In the genomic region with DNA sequence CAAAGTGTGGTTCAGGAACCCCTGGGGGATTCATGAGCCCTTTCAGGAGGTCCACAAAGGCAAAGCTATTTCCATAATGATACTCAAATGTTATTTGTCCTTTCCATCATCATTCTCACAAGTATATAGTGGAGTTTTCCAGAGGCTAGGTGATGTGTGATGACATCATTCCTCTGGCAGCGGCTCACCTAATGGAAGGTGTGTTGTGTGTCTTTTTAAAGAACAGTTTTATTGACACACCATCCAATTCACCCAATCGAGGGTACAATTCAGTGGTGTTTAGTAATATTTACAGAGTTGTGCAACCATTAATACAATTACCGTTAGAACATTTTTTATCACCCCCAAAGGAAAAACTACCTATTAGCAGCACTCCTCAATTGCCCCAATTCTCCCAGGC, we compare ENCODE assay signal across 16 cellular contexts. TPM values are rescaled to one million over a fixed set of nuclear protein-coding genes. Genes with fewer than 3 reads are reported as not detected.
DNase-seq lines count a peak whose midpoint lies in the region; ATAC-seq, FAIRE-seq and TF ChIP-seq lines count a peak whose summit lies in the region.
"Had no signal": no experiment of that assay in that cellular context is flagged by ENCODE, and none has a peak within 500 bp of the region (broad histone marks: within the 10 kb centered on the region; RNA-seq: fewer than 3 reads in every experiment).

No MANE protein-coding gene starts in this region.

- no peaks in the 10 kb centered on the region for H3K9me2 ChIP-seq in OCI-LY7 (ENCODE audit: insufficient read depth, low read length)

- no peak for TF ChIP-seq RAD21 in HepG2 (CRISPR knock-in tag; IDR thresholded peaks at IDR 0.05)

- no peak for TF ChIP-seq CTCF in OCI-LY7 (conservative IDR thresholded peaks at IDR 0.05; ENCODE audit: low read length)
- no peak for TF ChIP-seq CTCF in HepG2 (CRISPR knock-in tag; IDR thresholded peaks at IDR 0.05)
- no peak for TF ChIP-seq CTCF in prostate gland (IDR thresholded peaks at IDR 0.05)

- no peak overlapping the region for H3K9ac ChIP-seq in BLaER1
- no peak overlapping the region for H3K9ac ChIP-seq in HepG2 (ENCODE audit: insufficient read depth, low read depth, low read length)
- H3K9ac ChIP-seq in trophoblast cell (ENCODE audit: low read length): no peak overlapping the region
- H3K9ac ChIP-seq: GM23248 had no signal

- H4K8ac ChIP-seq in trophoblast cell (ENCODE audit: low read depth, low read length): no peak overlapping the region

- H3K27me3 ChIP-seq in BLaER1: no peaks in the 10 kb centered on the region
- no peaks in the 10 kb centered on the region for H3K27me3 ChIP-seq in HepG2 (ENCODE audit: control insufficient read depth in 1 of 2, insufficient read depth in 2 of 2, low read length in 2 of 2)
- no peaks in the 10 kb centered on the region for H3K27me3 ChIP-seq in prostate gland (replicated peaks; ENCODE audit: insufficient read depth)
- H3K27me3 ChIP-seq in trophoblast cell (ENCODE audit: insufficient read depth, low read length): no peaks in the 10 kb centered on the region

- POLR2A ChIA-PET in OCI-LY7 (lab: Charles Lee) (interaction anchor here (0.7 kb wide), 1 partner anchor 49 kb away, joined by 4 read pairs; no protein-coding TSS in a partner anchor), HepG2 (lab: Yijun Ruan, JAX) (no interaction called here)

- in situ Hi-C loops in HepG2 (cut with HindIII; ENCODE audit: extremely low pct_ligation_motif_present, low pct_unique_long_range_greater_than_20kb): no loop called here

- H4K12ac ChIP-seq in trophoblast cell (ENCODE audit: low read depth, low read length): no peak overlapping the region

- H3K79me1 ChIP-seq in trophoblast cell (ENCODE audit: low read length): no peaks in the 10 kb centered on the region

- TF ChIP-seq EP300 in HepG2 (IDR thresholded peaks at IDR 0.05; ENCODE audit: low read depth in 2 of 2, low read length in 2 of 2) (no peak), HepG2 (CRISPR knock-in tag; IDR thresholded peaks at IDR 0.05; ENCODE audit: borderline replicate concordance) (no peak)

- H2BK12ac ChIP-seq in trophoblast cell (ENCODE audit: low read length): no peak overlapping the region

- CTCF ChIA-PET in OCI-LY7 (lab: Charles Lee; ENCODE audit: unreplicated experiment): interaction anchor here (0.7 kb wide), 1 partner anchor 249 kb away, joined by 5 read pairs; no protein-coding TSS in a partner anchor
- CTCF ChIA-PET in HepG2 (lab: Yijun Ruan, JAX; ENCODE audit: low intra/inter-chr PET ratio, low total read pairs): no interaction called here

- 75% methylated on average over 3 of the region's 3 CpGs for WGBS in HepG2 (ENCODE audit: low lambda C conversion rate)
- WGBS in prostate gland: 68% methylated on average over 3 of the region's 3 CpGs
- WGBS in trophoblast cell (ENCODE audit: extremely low coverage, insufficient coverage, insufficient read length): no CpG with 5 or more reads among the region's 3 CpGs

- H2AK5ac ChIP-seq in trophoblast cell (ENCODE audit: low read length): no peak overlapping the region

- H3K4ac ChIP-seq in trophoblast cell (ENCODE audit: low read depth, low read length): no peak overlapping the region

- BruUV-seq in OCI-LY7 (replicated peaks; lab: Mats Ljungman, UMichigan) (TSS peak; percentile 30), HepG2 (replicated peaks; lab: Mats Ljungman, UMichigan) (no TSS peak)

- H3K9me3 ChIP-seq in BLaER1 (no peaks in the 10 kb centered on the region), OCI-LY7 (ENCODE audit: low read length) (no peaks in the 10 kb centered on the region), HepG2 (ENCODE audit: low read length) (no peaks in the 10 kb centered on the region), prostate gland (no peaks in the 10 kb centered on the region), trophoblast cell (ENCODE audit: insufficient read depth, low read depth, low read length) (no peaks in the 10 kb centered on the region)

- no peak overlapping the region for H3K14ac ChIP-seq in trophoblast cell (ENCODE audit: low read length)

- H3K27ac ChIP-seq in BLaER1 (no peak overlapping the region), OCI-LY7 (ENCODE audit: low read depth, low read length, poor library complexity, severe bottlenecking) (no peak overlapping the region), HepG2 (ENCODE audit: extremely low read length, insufficient read depth, low read length) (no peak overlapping the region), prostate gland (peak overlapping the region; percentile 56 to 97), trophoblast cell (ENCODE audit: low read depth, low read length) (no peak overlapping the region)
- H3K27ac ChIP-seq: GM23248, HL-60 had no signal

- no peak overlapping the region for H3K23ac ChIP-seq in trophoblast cell (ENCODE audit: low read length)

- no peak overlapping the region for H4K91ac ChIP-seq in trophoblast cell (ENCODE audit: low read depth, low read length)

- no peak overlapping the region for H3K18ac ChIP-seq in trophoblast cell (ENCODE audit: low read length)

- no peaks in the 10 kb centered on the region for H3K79me2 ChIP-seq in OCI-LY7 (ENCODE audit: insufficient read depth, low read depth, low read length)
- H3K79me2 ChIP-seq in HepG2 (ENCODE audit: insufficient read depth, low read length): peaks cover 27% of the 10 kb centered on the region
- no peaks in the 10 kb centered on the region for H3K79me2 ChIP-seq in trophoblast cell (ENCODE audit: control insufficient read depth, insufficient read depth, low read length, poor library complexity)

- no peak for FAIRE-seq in HepG2 (lab: Jason Lieb, UNC)
- FAIRE-seq in GM12891 (lab: Jason Lieb, UNC): no peak
- FAIRE-seq: GM18507 had no signal

- H2BK120ac ChIP-seq in trophoblast cell (ENCODE audit: insufficient read depth, low read length, poor library complexity): no peak overlapping the region

- H2BK5ac ChIP-seq in trophoblast cell (ENCODE audit: low read depth, low read length, poor library complexity): no peak overlapping the region

- DNase-seq in OCI-LY7 (ENCODE audit: low spot score) (no peak), HepG2 (ENCODE audit: low spot score) (no peak), prostate gland (ENCODE audit: low spot score) (peak; percentile 47), trophoblast cell (no peak), GM12891 (ENCODE audit: insufficient read length, low spot score) (no peak)
- no peak for DNase-seq in stimulated activated CD8-positive, alpha-beta memory T cell treated with anti-CD3 and anti-CD28 coated beads, Interleukin-4, amount 100 ng/mL, for 48 hours
- DNase-seq: CD4-positive, CD25-positive, alpha-beta regulatory T cell; DMS53; GF-D8; GM23248; H9; KBM-7 had no signal

- TF ChIP-seq POLR2A in HepG2 (IDR thresholded peaks at IDR 0.05; ENCODE audit: insufficient read depth in 1 of 2, low read depth in 2 of 2, low read length in 2 of 2): no peak
- peak; percentile 10 for TF ChIP-seq POLR2A in prostate gland (IDR thresholded peaks at IDR 0.05)
- no peak for TF ChIP-seq POLR2A in GM12891 (IDR thresholded peaks at IDR 0.05; ENCODE audit: low read depth, low read length)

- intact Hi-C loops in OCI-LY7 (cut with micrococcal nuclease; ENCODE audit: unreplicated experiment) (no loop called here), HepG2 (cut with micrococcal nuclease; ENCODE audit: unreplicated experiment) (no loop called here), prostate gland (cut with DNase I) (no loop called here)

- H3K4me3 ChIP-seq in BLaER1: no peak overlapping the region
- no peak overlapping the region for H3K4me3 ChIP-seq in OCI-LY7 (ENCODE audit: low read depth, low read length, poor library complexity, severe bottlenecking)
- H3K4me3 ChIP-seq in HepG2 (replicated peaks in 1 of 3; ENCODE audit: insufficient read depth in 1 of 3, low read depth in 2 of 3, low read length in 3 of 3): no peak overlapping the region
- no peak overlapping the region for H3K4me3 ChIP-seq in prostate gland
- no peak overlapping the region for H3K4me3 ChIP-seq in trophoblast cell (ENCODE audit: low read depth, low read length)
- H3K4me3 ChIP-seq: GM23248 had no signal

- H3K4me2 ChIP-seq in BLaER1 (peak overlapping the region; percentile 27), OCI-LY7 (ENCODE audit: low read length) (no peak overlapping the region), HepG2 (ENCODE audit: low read depth, low read length) (no peak overlapping the region), trophoblast cell (ENCODE audit: low read length) (no peak overlapping the region)

- H3K36me3 ChIP-seq in BLaER1 (peaks cover 57% of the 10 kb centered on the region), OCI-LY7 (ENCODE audit: insufficient read depth, low read length) (peaks cover 67% of the 10 kb centered on the region), HepG2 (replicated peaks in 1 of 2; ENCODE audit: control insufficient read depth in 1 of 2, insufficient read depth in 2 of 2, low read length in 2 of 2) (peaks cover 19 to 72% of the 10 kb centered on the region in 2 experiments), prostate gland (no peaks in the 10 kb centered on the region), trophoblast cell (ENCODE audit: control insufficient read depth in 1 of 2, insufficient read depth in 2 of 2, low read length in 2 of 2) (peaks cover 18 to 26% of the 10 kb centered on the region in 2 experiments)

- H3K4me1 ChIP-seq in BLaER1 (peaks cover 17% of the 10 kb centered on the region), OCI-LY7 (ENCODE audit: insufficient read depth, low read length, poor library complexity, severe bottlenecking) (no peaks in the 10 kb centered on the region), HepG2 (ENCODE audit: insufficient read depth, low read length) (no peaks in the 10 kb centered on the region), prostate gland (replicated peaks) (peaks cover 3% of the 10 kb centered on the region), trophoblast cell (ENCODE audit: control insufficient read depth in 1 of 2, insufficient read depth in 2 of 2, low read length in 2 of 2) (no peaks in the 10 kb centered on the region)

- no peak for ATAC-seq in HepG2
- ATAC-seq in HG03354 (IDR thresholded peaks at IDR 0.05; ENCODE audit: poor library complexity, severe bottlenecking, unreplicated experiment): no peak

- H4K20me1 ChIP-seq in BLaER1 (no peaks in the 10 kb centered on the region), OCI-LY7 (ENCODE audit: insufficient read depth, low read length) (no peaks in the 10 kb centered on the region), HepG2 (ENCODE audit: insufficient read depth, low read length) (peaks cover 3% of the 10 kb centered on the region; the same call in 1 of the 2 replicates)

- H2AFZ ChIP-seq in OCI-LY7 (ENCODE audit: low read length) (no peak overlapping the region), HepG2 (ENCODE audit: low read length) (no peak overlapping the region), trophoblast cell (ENCODE audit: insufficient read depth, low read length, poor library complexity) (no peak overlapping the region)
- H2AFZ ChIP-seq: GM23248 had no signal

RNA-seq across cellular contexts. Expression of a gene that starts 9.7 kb away (rescaled TPM):
- total RNA-seq in OCI-LY7 (2014; rRNA removed; shearing (Covaris generic)): 63.7 and 70.6 TPM in 2 replicates
- total RNA-seq in OCI-LY7 (2022) (50.4 and 56.9 TPM in 2 replicates), HepG2 (2016; rRNA removed; fragmentation: Illumina TruSeq; extraction: Trizol) (203 and 266 TPM in 2 replicates), prostate gland (100 to 1,000 TPM; 160 to 318 TPM)
- total RNA-seq in HepG2 (2016; cell fraction: cytosol; rRNA removed; fragmentation: Illumina TruSeq; extraction: Trizol; ENCODE audit: low read depth): 49.6 and 52.9 TPM in 2 replicates
- total RNA-seq in HepG2 (2016; cell fraction: insoluble cytoplasmic fraction; rRNA removed; fragmentation: Illumina TruSeq; extraction: Trizol): 208 and 294 TPM in 2 replicates
- 63.3 and 63.6 TPM in 2 replicates for total RNA-seq in HepG2 (2016; cell fraction: membrane; rRNA removed; fragmentation: Illumina TruSeq; extraction: Trizol)
- total RNA-seq in HepG2 (2016; cell fraction: nucleus; rRNA removed; fragmentation: Illumina TruSeq; extraction: Trizol): 77.5 and 79.4 TPM in 2 replicates
- polyA plus RNA-seq in HepG2 (2011; rRNA removed): 80.9 and 86.9 TPM in 2 replicates
- 105 and 118 TPM in 2 replicates for polyA plus RNA-seq in HepG2 (2011; cell fraction: cytosol; rRNA removed)
- 34.7 and 37.4 TPM in 2 replicates for polyA plus RNA-seq in HepG2 (2011; cell fraction: nucleus; rRNA removed)
- 84.8 and 103 TPM in 2 replicates for polyA plus RNA-seq in HepG2 (2012)
- 42.6 and 48.8 TPM in 2 replicates for polyA plus RNA-seq in HepG2 (2016; cell fraction: cytosol; fragmentation: Illumina TruSeq; extraction: Trizol; ENCODE audit: low read depth)
- 258 and 291 TPM in 2 replicates for polyA plus RNA-seq in HepG2 (2016; cell fraction: insoluble cytoplasmic fraction; fragmentation: Illumina TruSeq; extraction: Trizol; ENCODE audit: low read depth)
- polyA plus RNA-seq in HepG2 (2016; cell fraction: membrane; fragmentation: Illumina TruSeq; extraction: Trizol; ENCODE audit: low read depth): 45.4 and 47.4 TPM in 2 replicates
- polyA plus RNA-seq in HepG2 (2016; cell fraction: nucleus; fragmentation: Illumina TruSeq; extraction: Trizol; ENCODE audit: insufficient read depth, low read depth): 98.0 and 99.6 TPM in 2 replicates
- polyA minus RNA-seq in HepG2 (2011; rRNA and poly(A)+ RNA removed; ENCODE audit: low replicate concordance): 77.2 and 87.3 TPM in 2 replicates
- polyA minus RNA-seq in HepG2 (2011; cell fraction: cytosol; rRNA and poly(A)+ RNA removed): 32.7 and 40.5 TPM in 2 replicates
- 42.8 and 50.6 TPM in 2 replicates for polyA minus RNA-seq in HepG2 (2011; cell fraction: nucleus; rRNA and poly(A)+ RNA removed)
- 79.6 and 80.2 TPM in 2 replicates for polyA plus RNA-seq in trophoblast cell (2013)
- polyA plus RNA-seq in GM12891 (2012; ENCODE audit: low read depth, missing spikeins): 53.0 TPM

RNA-seq across cellular contexts. Expression of a gene that starts 52.8 kb away (rescaled TPM):
- 18.4 and 21.4 TPM in 2 replicates for total RNA-seq in OCI-LY7 (2014; rRNA removed; shearing (Covaris generic))
- 26.0 and 31.2 TPM in 2 replicates for total RNA-seq in OCI-LY7 (2022)
- 13.0 and 13.8 TPM in 2 replicates for total RNA-seq in HepG2 (2016; rRNA removed; fragmentation: Illumina TruSeq; extraction: Trizol)
- total RNA-seq in HepG2 (2016; cell fraction: cytosol; rRNA removed; fragmentation: Illumina TruSeq; extraction: Trizol; ENCODE audit: low read depth): 2.3 TPM in 2 replicates
- total RNA-seq in HepG2 (2016; cell fraction: insoluble cytoplasmic fraction; rRNA removed; fragmentation: Illumina TruSeq; extraction: Trizol): 12.7 and 13.4 TPM in 2 replicates
- total RNA-seq in HepG2 (2016; cell fraction: membrane; rRNA removed; fragmentation: Illumina TruSeq; extraction: Trizol): 10.0 and 10.5 TPM in 2 replicates
- total RNA-seq in HepG2 (2016; cell fraction: nucleus; rRNA removed; fragmentation: Illumina TruSeq; extraction: Trizol): 8.9 and 10.9 TPM in 2 replicates
- 9.2 and 10.7 TPM in 2 replicates for polyA plus RNA-seq in HepG2 (2011; rRNA removed)
- 9.6 and 10.5 TPM in 2 replicates for polyA plus RNA-seq in HepG2 (2011; cell fraction: cytosol; rRNA removed)
- 17.8 and 18.3 TPM in 2 replicates for polyA plus RNA-seq in HepG2 (2011; cell fraction: nucleus; rRNA removed)
- polyA plus RNA-seq in HepG2 (2012): 10.9 and 11.2 TPM in 2 replicates
- 2.3 and 2.5 TPM in 2 replicates for polyA plus RNA-seq in HepG2 (2016; cell fraction: cytosol; fragmentation: Illumina TruSeq; extraction: Trizol; ENCODE audit: low read depth)
- polyA plus RNA-seq in HepG2 (2016; cell fraction: insoluble cytoplasmic fraction; fragmentation: Illumina TruSeq; extraction: Trizol; ENCODE audit: low read depth): 20.7 and 23.4 TPM in 2 replicates
- 10.0 and 10.7 TPM in 2 replicates for polyA plus RNA-seq in HepG2 (2016; cell fraction: membrane; fragmentation: Illumina TruSeq; extraction: Trizol; ENCODE audit: low read depth)
- polyA plus RNA-seq in HepG2 (2016; cell fraction: nucleus; fragmentation: Illumina TruSeq; extraction: Trizol; ENCODE audit: insufficient read depth, low read depth): 27.9 and 30.3 TPM in 2 replicates
- polyA minus RNA-seq in HepG2 (2011; rRNA and poly(A)+ RNA removed; ENCODE audit: low replicate concordance): 11.5 and 20.5 TPM in 2 replicates
- 7.7 and 8.4 TPM in 2 replicates for polyA minus RNA-seq in HepG2 (2011; cell fraction: cytosol; rRNA and poly(A)+ RNA removed)
- 7.7 and 8.5 TPM in 2 replicates for polyA minus RNA-seq in HepG2 (2011; cell fraction: nucleus; rRNA and poly(A)+ RNA removed)
- total RNA-seq in prostate gland: 10 to 100 TPM; 23.4 to 24.3 TPM
- 2.1 and 2.3 TPM in 2 replicates for polyA plus RNA-seq in trophoblast cell (2013)
- 20.0 TPM for polyA plus RNA-seq in GM12891 (2012; ENCODE audit: low read depth, missing spikeins)

Comparison
In these comparisons a context has a peak if more than half of its experiments do, and no peak if none do; other contexts are left out.
1. H3K27ac ChIP-seq: peak in prostate gland (2 of 2); none in BLaER1 (single experiment), OCI-LY7 (single experiment), HepG2 (single experiment) and trophoblast cell (single experiment).